In the genomic region with DNA sequence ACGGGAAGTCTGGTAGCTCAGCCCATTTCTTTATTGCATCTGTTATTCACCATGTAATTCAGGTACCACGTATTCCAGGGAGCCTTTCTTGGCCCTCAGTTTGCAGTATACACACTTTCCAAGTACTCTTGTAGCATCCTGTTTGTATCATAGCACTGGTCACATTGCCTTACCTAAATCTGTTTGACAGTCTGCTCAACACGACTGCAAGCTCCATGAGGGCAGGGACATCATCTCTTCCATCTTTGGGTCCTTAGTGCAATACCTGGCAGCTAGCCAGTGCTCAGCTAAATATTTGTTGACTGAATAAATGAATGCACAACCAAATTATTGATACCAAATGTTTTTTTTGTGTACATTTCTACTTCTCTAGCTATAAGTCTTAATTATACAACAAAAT, we compare ENCODE assay signal across 28 cellular contexts. TPM values are rescaled to one million over a fixed set of nuclear protein-coding genes. Genes with fewer than 3 reads are reported as not detected.
"Had no signal": no experiment of that assay in that cellular context is flagged by ENCODE, and none has a peak within 500 bp of the region (broad histone marks: within the 10 kb centered on the region; RNA-seq: fewer than 3 reads in every experiment).

No MANE protein-coding gene starts in this region.

- H3K4me1 ChIP-seq: neural progenitor cell, parathyroid adenoma, psoas muscle, spleen, suprapubic skin, testis, transverse colon, upper lobe of right lung, uterus had no signal

- H3K4me2 ChIP-seq: neural progenitor cell, smooth muscle cell had no signal

- H3K36me3 ChIP-seq: neural progenitor cell, ovary, spleen, suprapubic skin, tibial artery, transverse colon, upper lobe of right lung, uterus had no signal

- H3K4me3 ChIP-seq: neural progenitor cell, ovary, psoas muscle, skin epidermis, smooth muscle cell, spleen, suprapubic skin, testis, tibial artery, transverse colon, upper lobe of right lung, uterus had no signal

- H3K9me3 ChIP-seq: ovary, psoas muscle, spleen, suprapubic skin, testis, tibial artery, transverse colon, upper lobe of right lung, uterus had no signal

- DNase-seq: natural killer cell; occipital lobe; ovary; posterior cingulate gyrus; psoas muscle; right cardiac atrium; spleen; stimulated activated CD4-positive, alpha-beta T cell treated with anti-CD3 and anti-CD28 coated beads, Interleukin-12 subunit alpha, Interleukin-12 subunit beta, amount 100 ng/mL, for 4 hours; stimulated activated CD4-positive, alpha-beta T cell treated with anti-CD3 and anti-CD28 coated beads, Interleukin-1b, Interleukin-23, amount 100 ng/mL, for 48 hours; stimulated activated CD4-positive, alpha-beta T cell treated with anti-CD3 and anti-CD28 coated beads, Interleukin-4, amount 100 ng/mL, for 1 hour; stimulated activated CD4-positive, alpha-beta T cell treated with anti-CD3 and anti-CD28 coated beads, Interleukin-4, amount 100 ng/mL, for 4 hours; stimulated activated CD8-positive, alpha-beta memory T cell treated with anti-CD3 and anti-CD28 coated beads, Interleukin-4, amount 100 ng/mL, for 48 hours; stimulated activated naive CD4-positive, alpha-beta T cell; stimulated activated naive CD8-positive, alpha-beta T cell treated with anti-CD3 and anti-CD28 coated beads, Interleukin-15, amount 100 ng/mL, for 72 hours; stimulated activated naive CD8-positive, alpha-beta T cell treated with anti-CD3 and anti-CD28 coated beads, Interleukin-15, Interleukin-2, amounts not matched to agents 100 U/mL and 50 U/mL, for 24 hours; substantia nigra; testis; tibial artery; transverse colon; upper lobe of right lung; uterus had no signal

- H3K79me2 ChIP-seq: parathyroid adenoma had no signal

- H3K27ac ChIP-seq: neural progenitor cell, ovary, parathyroid adenoma, psoas muscle, skin epidermis, spleen, suprapubic skin, testis, transverse colon, upper lobe of right lung, uterus had no signal

- H3K9ac ChIP-seq: neural progenitor cell, parathyroid adenoma had no signal

- H3K27me3 ChIP-seq: ovary, suprapubic skin, testis, tibial artery, transverse colon, upper lobe of right lung, uterus had no signal

- H2AFZ ChIP-seq: neural progenitor cell, parathyroid adenoma had no signal

RNA-seq across cellular contexts. Expression of gene IL1RL1, which starts 33.0 kb away (rescaled TPM):
- total RNA-seq: occipital lobe, progenitor cell of endocrine pancreas had no signal
- polyA plus RNA-seq: neural cell had no signal
